8 cellular contexts compared by ENCODE assay signal in genomic region chr19:3556978-3557460, GRCh38.
DNase-seq lines count a peak whose midpoint lies in the region; ATAC-seq lines count a peak whose summit lies in the region.

No MANE protein-coding gene starts in this region.

- peaks cover 5% of the 10 kb centered on the region for H3K36me3 Mint-ChIP-seq in stimulated activated naive CD8-positive, alpha-beta T cell treated with anti-CD3 and anti-CD28 coated beads, Interleukin-15, Interleukin-2, amounts not matched to agents 100 ng/mL and 50 ng/mL, for 24 hours (ENCODE audit: low read depth)

- ATAC-seq in GM19351 (IDR thresholded peaks at IDR 0.05; ENCODE audit: unreplicated experiment), result peak; percentile 15
- ATAC-seq in HG03045 (IDR thresholded peaks at IDR 0.05; ENCODE audit: unreplicated experiment), result no peak

- H3K27ac ChIP-seq in HUES6 (ENCODE audit: low read depth, low read length), result no peak overlapping the region
- H3K27ac ChIP-seq in duodenal mucosa (ENCODE audit: low read depth, low read length), result peak overlapping the region; percentile 70
- H3K27ac ChIP-seq in muscle layer of duodenum (ENCODE audit: low read length), result no peak overlapping the region

- H3K27me3 Mint-ChIP-seq in stimulated activated naive CD8-positive, alpha-beta T cell treated with anti-CD3 and anti-CD28 coated beads, Interleukin-15, Interleukin-2, amounts not matched to agents 100 ng/mL and 50 ng/mL, for 24 hours, result no peaks in the 10 kb centered on the region

- peak overlapping the region; percentile 94 for H3K27ac Mint-ChIP-seq in stimulated activated naive CD8-positive, alpha-beta T cell treated with anti-CD3 and anti-CD28 coated beads, Interleukin-15, Interleukin-2, amounts not matched to agents 100 ng/mL and 50 ng/mL, for 24 hours

- peak overlapping the region; percentile 69 for H3K9ac ChIP-seq in HUES6 (ENCODE audit: low read length)
- H3K9ac ChIP-seq in duodenal mucosa (ENCODE audit: low read depth in 1 of 2, low read length in 2 of 2), result peak overlapping the region; percentile 65 to 73

- no peaks in the 10 kb centered on the region for H3K9me3 Mint-ChIP-seq in stimulated activated naive CD8-positive, alpha-beta T cell treated with anti-CD3 and anti-CD28 coated beads, Interleukin-15, Interleukin-2, amounts not matched to agents 100 ng/mL and 50 ng/mL, for 24 hours

- DNase-seq in AG08396 (ENCODE audit: low spot score), result peak; percentile 77
- DNase-seq in activated CD4-positive, alpha-beta T cell treated with anti-CD3 and anti-CD28 coated beads for 48 hours, result peak; percentile 72

- H3K4me1 Mint-ChIP-seq in stimulated activated naive CD8-positive, alpha-beta T cell treated with anti-CD3 and anti-CD28 coated beads, Interleukin-15, Interleukin-2, amounts not matched to agents 100 ng/mL and 50 ng/mL, for 24 hours (ENCODE audit: low read depth), result peaks cover 46% of the 10 kb centered on the region

- H3K9me3 ChIP-seq in HUES6 (ENCODE audit: control insufficient read depth, insufficient read depth, low read depth, low read length) (no peaks in the 10 kb centered on the region), duodenal mucosa (ENCODE audit: control insufficient read depth in 1 of 2, low read length in 2 of 2) (no peaks in the 10 kb centered on the region), muscle layer of duodenum (ENCODE audit: control insufficient read depth in 1 of 2, low read length in 2 of 2) (no peaks in the 10 kb centered on the region)

- H3K4me3 ChIP-seq in HUES6 (ENCODE audit: low read depth, low read length) (peak overlapping the region; percentile 98), duodenal mucosa (ENCODE audit: low read depth in 1 of 2, low read length in 2 of 2) (peak overlapping the region; percentile 80 to 86), muscle layer of duodenum (ENCODE audit: low read depth in 1 of 2, low read length in 2 of 2) (peak overlapping the region; percentile 79 to 94)

- H3K27me3 ChIP-seq in HUES6 (ENCODE audit: control insufficient read depth, insufficient read depth, low read length) (no peaks in the 10 kb centered on the region; the same call in 1 of the 2 replicates), duodenal mucosa (ENCODE audit: control insufficient read depth in 1 of 2, insufficient read depth in 2 of 2, low read length in 2 of 2) (no peaks in the 10 kb centered on the region), muscle layer of duodenum (ENCODE audit: low read depth, low read length) (no peaks in the 10 kb centered on the region)

- H3K36me3 ChIP-seq in HUES6 (ENCODE audit: control insufficient read depth, insufficient read depth, low read length) (no peaks in the 10 kb centered on the region), duodenal mucosa (ENCODE audit: control insufficient read depth in 1 of 2, insufficient read depth in 2 of 2, low read length in 2 of 2) (no peaks in the 10 kb centered on the region), muscle layer of duodenum (ENCODE audit: control insufficient read depth in 1 of 2, insufficient read depth in 2 of 2, low read length in 2 of 2) (no peaks in the 10 kb centered on the region)

- peak overlapping the region; percentile 100 for H3K4me3 Mint-ChIP-seq in stimulated activated naive CD8-positive, alpha-beta T cell treated with anti-CD3 and anti-CD28 coated beads, Interleukin-15, Interleukin-2, amounts not matched to agents 100 ng/mL and 50 ng/mL, for 24 hours

- H3K4me1 ChIP-seq in HUES6 (ENCODE audit: control insufficient read depth, insufficient read depth, low read length) (peaks cover 6% of the 10 kb centered on the region; the same call in 1 of the 2 replicates), duodenal mucosa (ENCODE audit: control insufficient read depth in 1 of 2, insufficient read depth in 2 of 2, low read length in 2 of 2) (peaks cover 23 to 36% of the 10 kb centered on the region in 2 donors), muscle layer of duodenum (ENCODE audit: control insufficient read depth in 1 of 2, insufficient read depth in 2 of 2, low read length in 2 of 2) (peaks cover 0 to 17% of the 10 kb centered on the region in 2 donors)
